In the genomic region with DNA sequence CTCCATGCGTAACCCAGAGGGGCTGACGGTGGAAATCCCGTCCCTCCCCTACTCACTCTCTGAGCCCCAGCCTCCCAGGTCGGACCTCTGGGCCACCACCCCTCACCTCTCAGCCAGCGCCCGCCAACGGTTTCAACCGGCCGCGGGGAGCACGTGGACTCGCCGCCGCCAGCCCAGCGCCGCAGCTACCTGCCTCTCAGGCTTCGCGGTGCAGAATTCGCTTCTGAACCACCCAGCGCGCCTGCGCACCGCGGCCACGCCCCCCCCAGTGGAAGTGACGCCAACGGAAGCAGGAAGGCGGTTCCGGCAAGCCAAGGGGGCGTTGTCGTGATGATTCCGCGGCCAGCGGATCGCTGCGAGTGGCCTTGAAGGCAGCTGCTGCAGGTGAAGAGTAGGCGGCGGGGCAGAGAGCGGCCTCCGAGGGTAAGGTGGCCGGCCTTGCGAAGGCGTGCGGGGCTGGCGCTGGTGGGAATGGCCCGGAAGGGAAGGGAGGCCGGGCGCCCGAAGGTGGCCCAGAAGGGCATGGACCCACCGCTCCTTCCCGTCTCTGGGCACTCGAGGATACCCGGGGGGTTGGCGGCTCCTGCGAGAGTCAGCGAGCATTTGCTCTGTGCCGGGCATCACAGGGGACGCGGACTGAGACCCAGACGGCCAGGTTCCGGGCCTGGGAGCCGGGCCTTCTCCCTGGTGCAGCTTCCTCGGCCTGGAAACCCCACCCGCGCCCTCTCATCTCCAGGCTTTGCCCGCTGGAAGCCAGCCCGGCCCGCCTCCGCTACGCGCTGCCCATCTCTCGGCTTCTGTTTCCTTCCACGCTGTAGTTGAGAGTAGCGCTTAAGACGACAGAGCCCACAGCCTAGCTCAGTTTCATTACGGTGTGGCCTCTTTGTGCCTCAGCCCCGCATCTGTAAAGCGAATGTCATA, we compare ENCODE assay signal across 8 cellular contexts. TPM values are rescaled to one million over a fixed set of nuclear protein-coding genes. Genes with fewer than 3 reads are reported as not detected.
DNase-seq lines count a peak whose midpoint lies in the region; ATAC-seq and TF ChIP-seq lines count a peak whose summit lies in the region.

A gene with protein sequence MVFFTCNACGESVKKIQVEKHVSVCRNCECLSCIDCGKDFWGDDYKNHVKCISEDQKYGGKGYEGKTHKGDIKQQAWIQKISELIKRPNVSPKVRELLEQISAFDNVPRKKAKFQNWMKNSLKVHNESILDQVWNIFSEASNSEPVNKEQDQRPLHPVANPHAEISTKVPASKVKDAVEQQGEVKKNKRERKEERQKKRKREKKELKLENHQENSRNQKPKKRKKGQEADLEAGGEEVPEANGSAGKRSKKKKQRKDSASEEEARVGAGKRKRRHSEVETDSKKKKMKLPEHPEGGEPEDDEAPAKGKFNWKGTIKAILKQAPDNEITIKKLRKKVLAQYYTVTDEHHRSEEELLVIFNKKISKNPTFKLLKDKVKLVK (minus strand): TSS at position 225 of the 921 bp plus-strand sequence. CDS start 6,412 bp downstream, outside the sequence.
A gene with protein sequence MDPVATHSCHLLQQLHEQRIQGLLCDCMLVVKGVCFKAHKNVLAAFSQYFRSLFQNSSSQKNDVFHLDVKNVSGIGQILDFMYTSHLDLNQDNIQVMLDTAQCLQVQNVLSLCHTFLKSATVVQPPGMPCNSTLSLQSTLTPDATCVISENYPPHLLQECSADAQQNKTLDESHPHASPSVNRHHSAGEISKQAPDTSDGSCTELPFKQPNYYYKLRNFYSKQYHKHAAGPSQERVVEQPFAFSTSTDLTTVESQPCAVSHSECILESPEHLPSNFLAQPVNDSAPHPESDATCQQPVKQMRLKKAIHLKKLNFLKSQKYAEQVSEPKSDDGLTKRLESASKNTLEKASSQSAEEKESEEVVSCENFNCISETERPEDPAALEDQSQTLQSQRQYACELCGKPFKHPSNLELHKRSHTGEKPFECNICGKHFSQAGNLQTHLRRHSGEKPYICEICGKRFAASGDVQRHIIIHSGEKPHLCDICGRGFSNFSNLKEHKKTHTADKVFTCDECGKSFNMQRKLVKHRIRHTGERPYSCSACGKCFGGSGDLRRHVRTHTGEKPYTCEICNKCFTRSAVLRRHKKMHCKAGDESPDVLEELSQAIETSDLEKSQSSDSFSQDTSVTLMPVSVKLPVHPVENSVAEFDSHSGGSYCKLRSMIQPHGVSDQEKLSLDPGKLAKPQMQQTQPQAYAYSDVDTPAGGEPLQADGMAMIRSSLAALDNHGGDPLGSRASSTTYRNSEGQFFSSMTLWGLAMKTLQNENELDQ (plus strand): TSS at position 322 of the 921 bp plus-strand sequence. CDS start 9,695 bp downstream, outside the sequence.

- intact Hi-C loops in colonic mucosa (cut with DNase I): loop anchor here (5.0 kb wide), 1 partner anchor 43 kb away; the partner anchor contains the start of gene TMEM128
- intact Hi-C loops in left colon (cut with DNase I, micrococcal nuclease): no loop called here

- peak within 1 kb of the TSS; percentile 78 for H3K27ac ChIP-seq in colonic mucosa

- DNase-seq in BE2C (peak; percentile 96), NCI-H460 (ENCODE audit: extremely low read depth, low read depth) (peak; percentile 69), colonic mucosa (peak; percentile 98), left colon (peak; percentile 94 to 96)
- peak; percentile 97 for DNase-seq in activated CD4-positive, alpha-beta T cell treated with anti-CD3 and anti-CD28 coated beads for 48 hours
- peak; percentile 89 to 94 (median 92) for DNase-seq in stimulated activated CD4-positive, alpha-beta T cell treated with anti-CD3 and anti-CD28 coated beads, Interleukin-1b, Interleukin-23, amount 100 ng/mL, for 24 hours (ENCODE audit: low read depth in 4 of 4, low spot score in 1 of 4)

- peak within 1 kb of the TSS; percentile 85 to 91 for H3K9ac ChIP-seq in colonic mucosa (ENCODE audit: low read depth in 2 of 2, low read length in 2 of 2)

- no peaks in the 10 kb centered on the region for H3K27me3 ChIP-seq in BE2C
- no peaks in the 10 kb centered on the region for H3K27me3 ChIP-seq in colonic mucosa

- TF ChIP-seq CTCF in BE2C (IDR thresholded peaks at IDR 0.05; ENCODE audit: low read depth, low read length): no peak
- no peak for TF ChIP-seq CTCF in colonic mucosa (IDR thresholded peaks at IDR 0.05)

- ATAC-seq in GM19043 (IDR thresholded peaks at IDR 0.05; ENCODE audit: low read depth, unreplicated experiment): peak; percentile 88
- ATAC-seq in HG03354 (IDR thresholded peaks at IDR 0.05; ENCODE audit: poor library complexity, severe bottlenecking, unreplicated experiment): peak; percentile 91
- peak; percentile 98 for ATAC-seq in left colon

- peaks cover 7% of the 10 kb centered on the region for H3K36me3 ChIP-seq in BE2C
- H3K36me3 ChIP-seq in colonic mucosa: no peaks in the 10 kb centered on the region

- H3K9me3 ChIP-seq in BE2C (no peaks in the 10 kb centered on the region), colonic mucosa (no peaks in the 10 kb centered on the region)

- H3K4me1 ChIP-seq in BE2C: 0 out of 2 replicates have a peak, but pooled peaks cover 2% of the 10 kb centered on the region
- H3K4me1 ChIP-seq in colonic mucosa: peaks cover 16% of the 10 kb centered on the region

- H3K4me3 ChIP-seq in BE2C (ENCODE audit: low read depth, low read length) (peak within 1 kb of the TSS; percentile 98), colonic mucosa (peak within 1 kb of the TSS; percentile 97)

RNA-seq across cellular contexts. Expression of the first gene that starts in this region (rescaled TPM):
- 21.3 TPM for polyA plus RNA-seq in BE2C (2012; ENCODE audit: insufficient read depth, insufficient read length, low read depth)
- total RNA-seq in NCI-H460 (2014; rRNA removed; shearing (Covaris generic)): 32.8 and 34.2 TPM in 2 replicates
- 35.0 and 39.7 TPM in 2 replicates for polyA plus RNA-seq in NCI-H460 (2014; cell fraction: nucleus; rRNA removed)
- total RNA-seq in colonic mucosa (10 to 100 TPM in 1 of 2 donors, 1 to 10 TPM in 1; 6.7 to 16.7 TPM), left colon (1 to 10 TPM; 5.7 to 7.1 TPM)

RNA-seq across cellular contexts. Expression of the second gene that starts in this region (rescaled TPM):
- 3.9 TPM for polyA plus RNA-seq in BE2C (2012; ENCODE audit: insufficient read depth, insufficient read length, low read depth)
- total RNA-seq in NCI-H460 (2014; rRNA removed; shearing (Covaris generic)): 1.3 and 2.8 TPM in 2 replicates
- 2.0 and 3.2 TPM in 2 replicates for polyA plus RNA-seq in NCI-H460 (2014; cell fraction: nucleus; rRNA removed)
- total RNA-seq in colonic mucosa (1 to 10 TPM; 4.0 to 5.1 TPM), left colon (1 to 10 TPM; 3.8 to 5.5 TPM)

Comparison
In these comparisons a context has a peak if more than half of its experiments do, and no peak if none do; other contexts are left out.
1. Peak in every context shown above with its lines: DNase-seq, ATAC-seq, H3K4me3 ChIP-seq and H3K27ac ChIP-seq.